In the genomic region with DNA sequence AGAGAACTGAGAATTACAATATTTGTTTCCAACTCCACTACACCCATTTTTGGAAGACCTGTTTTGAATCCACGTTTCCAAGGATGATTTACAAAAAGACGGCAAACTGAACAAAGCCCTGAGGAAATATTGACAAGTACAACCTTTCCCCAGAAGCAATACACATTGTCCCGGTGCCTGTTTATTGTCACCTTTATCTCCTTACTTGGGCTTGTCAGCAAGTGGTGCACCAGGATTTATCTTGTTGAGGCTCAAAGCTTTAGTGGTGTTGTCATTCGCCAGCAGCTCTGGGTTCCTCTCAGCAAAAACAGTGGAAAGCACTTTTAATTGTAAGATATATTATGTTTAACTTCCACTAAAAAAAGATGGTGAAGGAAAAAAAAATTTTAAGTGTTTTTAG, we compare ENCODE assay signal across 17 cellular contexts.
DNase-seq lines count a peak whose midpoint lies in the region; ATAC-seq and TF ChIP-seq lines count a peak whose summit lies in the region.
"Had no signal": no experiment of that assay in that cellular context is flagged by ENCODE, and none has a peak within 500 bp of the region (broad histone marks: within the 10 kb centered on the region; RNA-seq: fewer than 3 reads in every experiment).

No MANE protein-coding gene starts in this region.

- H3K4me2 ChIP-seq in hepatocyte = peak overlapping the region; percentile 38
- H3K4me2 ChIP-seq: BLaER1 treated with 17β-estradiol and CSF1 and Interleukin-3, amounts not matched to agents 10 nM and 100 nM; GM23338 had no signal

- no peak overlapping the region for H3K9ac ChIP-seq in HUES64 (ENCODE audit: low read depth, low read length)
- H3K9ac ChIP-seq: BLaER1 treated with 17β-estradiol and CSF1 and Interleukin-3, amounts not matched to agents 10 nM and 100 nM had no signal

- ATAC-seq in HG03521 (IDR thresholded peaks at IDR 0.05; ENCODE audit: unreplicated experiment) = no peak
- ATAC-seq: CD8-positive, alpha-beta T cell; GM23338; HepG2 had no signal

- no peaks in the 10 kb centered on the region for H4K20me1 ChIP-seq in hepatocyte (ENCODE audit: insufficient read depth, poor library complexity, severe bottlenecking)
- H4K20me1 ChIP-seq: BLaER1 treated with 17β-estradiol and CSF1 and Interleukin-3, amounts not matched to agents 10 nM and 100 nM had no signal

- 84% methylated on average over 3 of the region's 4 CpGs for WGBS in HUES64
- WGBS in hepatocyte (ENCODE audit: low lambda C conversion rate, missing lambda C conversion rate) = 16% methylated on average over 4 of the region's 4 CpGs
- 69 to 85% methylated on average over 2 of the region's 4 CpGs for WGBS in mesodermal cell (ENCODE audit: insufficient coverage in 2 of 2), 2 experiments

- no peaks in the 10 kb centered on the region for H3K79me2 ChIP-seq in hepatocyte

- H3K27me3 ChIP-seq in HUES64 (ENCODE audit: insufficient read depth, low read length) = no peaks in the 10 kb centered on the region
- H3K27me3 ChIP-seq in hepatocyte = no peaks in the 10 kb centered on the region
- H3K27me3 ChIP-seq: BLaER1 treated with 17β-estradiol and CSF1 and Interleukin-3, amounts not matched to agents 10 nM and 100 nM had no signal

- peak overlapping the region; percentile 35; the same call in 1 of the 2 replicates for H3K27ac ChIP-seq in HUES64 (ENCODE audit: low read depth, low read length)
- H3K27ac ChIP-seq in hepatocyte = peak overlapping the region; percentile 15
- H3K27ac ChIP-seq in mesodermal cell (ENCODE audit: low read depth, low read length, severe bottlenecking) = peak overlapping the region; percentile 55
- H3K27ac ChIP-seq: BLaER1 treated with 17β-estradiol and CSF1 and Interleukin-3, amounts not matched to agents 10 nM and 100 nM; HL-60 had no signal

- H3K4me1 ChIP-seq in HUES64 (ENCODE audit: insufficient read depth, low read length) = peaks cover 21% of the 10 kb centered on the region
- peaks cover 12% of the 10 kb centered on the region for H3K4me1 ChIP-seq in hepatocyte (ENCODE audit: insufficient read depth)
- H3K4me1 ChIP-seq in mesodermal cell (ENCODE audit: control insufficient read depth, insufficient read depth, low read length, poor library complexity, severe bottlenecking) = no peaks in the 10 kb centered on the region
- H3K4me1 ChIP-seq: BLaER1 treated with 17β-estradiol and CSF1 and Interleukin-3, amounts not matched to agents 10 nM and 100 nM had no signal

- no peaks in the 10 kb centered on the region for H3K9me3 ChIP-seq in HUES64 (ENCODE audit: insufficient read depth, low read depth, low read length)
- no peaks in the 10 kb centered on the region for H3K9me3 ChIP-seq in hepatocyte (ENCODE audit: low read depth)
- H3K9me3 ChIP-seq in mesodermal cell (ENCODE audit: control insufficient read depth, low read length) = no peaks in the 10 kb centered on the region
- H3K9me3 ChIP-seq: BLaER1 treated with 17β-estradiol and CSF1 and Interleukin-3, amounts not matched to agents 10 nM and 100 nM had no signal

- H2AFZ ChIP-seq in hepatocyte = no peak overlapping the region
- H2AFZ ChIP-seq: GM23338 had no signal

- no peaks in the 10 kb centered on the region for H3K9me2 ChIP-seq in hepatocyte (replicated peaks; ENCODE audit: insufficient read depth)

- H3K36me3 ChIP-seq in HUES64 (ENCODE audit: insufficient read depth, low read length) (no peaks in the 10 kb centered on the region), hepatocyte (replicated peaks; ENCODE audit: insufficient read depth, low read depth) (no peaks in the 10 kb centered on the region), mesodermal cell (ENCODE audit: control insufficient read depth, insufficient read depth, low read length) (no peaks in the 10 kb centered on the region)
- H3K36me3 ChIP-seq: BLaER1 treated with 17β-estradiol and CSF1 and Interleukin-3, amounts not matched to agents 10 nM and 100 nM had no signal

- TF ChIP-seq CTCF in hepatocyte (IDR thresholded peaks at IDR 0.05; ENCODE audit: poor library complexity) = no peak

- H3K4me3 ChIP-seq in HUES64 (ENCODE audit: low read length) (no peak overlapping the region), hepatocyte (no peak overlapping the region), mesodermal cell (ENCODE audit: extremely low read depth, insufficient read depth, low read length, poor library complexity, severe bottlenecking) (no peak overlapping the region)
- H3K4me3 ChIP-seq: BLaER1 treated with 17β-estradiol and CSF1 and Interleukin-3, amounts not matched to agents 10 nM and 100 nM; GM23338 had no signal

- peak; percentile 58 for DNase-seq in ELF-1 (ENCODE audit: low read depth, low spot score)
- peak; percentile 18 for DNase-seq in hepatocyte (ENCODE audit: low spot score)
- no peak for DNase-seq in NCI-H2227 treated with DMSO at 0.1 percent for 48 hours (lab: John Stamatoyannopoulos, UW)
- DNase-seq in SW 1271 (lab: John Stamatoyannopoulos, UW) = no peak
- DNase-seq: CD8-positive, alpha-beta T cell; DMS 273 treated with DMSO at 0.1 percent for 48 hours; DMS53; DND-41; EL; HCEC 1CT had no signal

Comparison
In these comparisons a context has a peak if more than half of its experiments do, and no peak if none do; other contexts are left out.
1. DNase-seq: peak in ELF-1 (single experiment) and hepatocyte (single experiment); none in NCI-H2227 treated with DMSO at 0.1 percent for 48 hours (single experiment) and SW 1271 (0 of 2).
2. Peak in every context shown above with its lines, with median percentiles within 50 percentile points of each other: H3K27ac ChIP-seq.